In genomic region chr7:152411389-152411788, GRCh38 we compare ENCODE assay signal across 17 cellular contexts. TPM values are rescaled to one million over a fixed set of nuclear protein-coding genes. Genes with fewer than 3 reads are reported as not detected.
DNase-seq lines count a peak whose midpoint lies in the region; ATAC-seq and TF ChIP-seq lines count a peak whose summit lies in the region.
"Had no signal": no experiment of that assay in that cellular context is flagged by ENCODE, and none has a peak within 500 bp of the region (broad histone marks: within the 10 kb centered on the region; RNA-seq: fewer than 3 reads in every experiment).

No MANE protein-coding gene starts in this region.

- H3K27ac Mint-ChIP-seq in nephron progenitor cell: peak overlapping the region; percentile 95
- H3K27ac Mint-ChIP-seq in MCF 10A (ENCODE audit: low read depth, unreplicated experiment): no peak overlapping the region
- H3K27ac Mint-ChIP-seq: activated T-helper 17 cell treated with anti-CD3 and anti-CD28 coated beads, Interleukin-2, amount 50 U/mL, for 72 hours; stimulated activated naive CD8-positive, alpha-beta T cell treated with anti-CD3 and anti-CD28 coated beads, Interleukin-15, Interleukin-2, amounts not matched to agents 100 ng/mL and 50 ng/mL, for 24 hours had no signal

- ATAC-seq in left cardiac atrium (peak; percentile 29 to 31), HG03520 (IDR thresholded peaks at IDR 0.05; ENCODE audit: unreplicated experiment) (no peak), HG03460 (IDR thresholded peaks at IDR 0.05; ENCODE audit: unreplicated experiment) (no peak)
- ATAC-seq: activated T-helper 17 cell treated with anti-CD3 and anti-CD28 coated beads, Interleukin-2, amount 50 U/mL, for 72 hours had no signal

- H3K9me3 Mint-ChIP-seq in nephron progenitor cell (peaks cover 15% of the 10 kb centered on the region), MCF 10A (ENCODE audit: unreplicated experiment) (no peaks in the 10 kb centered on the region)

- peak overlapping the region; percentile 19 for H3K27ac ChIP-seq in 22Rv1

- DNase-seq in SK-N-DZ (ENCODE audit: low spot score) (peak; percentile 55), left cardiac atrium (no peak), nephron progenitor cell (no peak), MCF 10A (ENCODE audit: unreplicated experiment) (no peak), OCI-M1 (lab: John Stamatoyannopoulos, UW) (no peak)
- DNase-seq: activated CD4-positive, alpha-beta T cell treated with anti-CD3 and anti-CD28 coated beads, Interleukin-2, amount 50 U/mL, for 4 hours; anterior cingulate cortex; CD8-positive, alpha-beta memory T cell; effector CD8-positive, alpha-beta T cell; NCI-H2029 treated with DMSO at 0.1 percent for 48 hours; NCI-H82; SHP77 had no signal

- CTCF ChIA-PET in MCF 10A (lab: Yijun Ruan, JAX): no interaction called here

- H3K4me1 Mint-ChIP-seq in nephron progenitor cell (peaks cover 18% of the 10 kb centered on the region), MCF 10A (ENCODE audit: insufficient read depth, unreplicated experiment) (no peaks in the 10 kb centered on the region)
- H3K4me1 Mint-ChIP-seq: activated T-helper 17 cell treated with anti-CD3 and anti-CD28 coated beads, Interleukin-2, amount 50 U/mL, for 72 hours had no signal

- BruUV-seq in MCF 10A (replicated peaks; lab: Mats Ljungman, UMichigan): no TSS peak

- H3K36me3 Mint-ChIP-seq in nephron progenitor cell (ENCODE audit: low read depth) (peaks cover 22% of the 10 kb centered on the region), MCF 10A (ENCODE audit: insufficient read depth, unreplicated experiment) (no peaks in the 10 kb centered on the region)
- H3K36me3 Mint-ChIP-seq: CD8-positive, alpha-beta memory T cell had no signal

- intact Hi-C loops in left cardiac atrium (cut with DNase I): no loop called here
- intact Hi-C loops in MCF 10A (cut with micrococcal nuclease): no loop called here

- POLR2A ChIA-PET in MCF 10A (lab: Yijun Ruan, JAX): no interaction called here

- H3K4me3 Mint-ChIP-seq in nephron progenitor cell (peak overlapping the region; percentile 75), MCF 10A (ENCODE audit: unreplicated experiment) (no peak overlapping the region)
- H3K4me3 Mint-ChIP-seq: activated T-helper 17 cell treated with anti-CD3 and anti-CD28 coated beads, Interleukin-2, amount 50 U/mL, for 72 hours; stimulated activated naive CD8-positive, alpha-beta T cell treated with anti-CD3 and anti-CD28 coated beads, Interleukin-15, Interleukin-2, amounts not matched to agents 100 ng/mL and 50 ng/mL, for 24 hours had no signal

- H3K27me3 Mint-ChIP-seq in nephron progenitor cell (ENCODE audit: low read depth, poor library complexity) (no peaks in the 10 kb centered on the region), MCF 10A (ENCODE audit: insufficient read depth, unreplicated experiment) (no peaks in the 10 kb centered on the region)
- H3K27me3 Mint-ChIP-seq: activated T-helper 17 cell treated with anti-CD3 and anti-CD28 coated beads, Interleukin-2, amount 50 U/mL, for 72 hours; CD8-positive, alpha-beta memory T cell; stimulated activated naive CD8-positive, alpha-beta T cell treated with anti-CD3 and anti-CD28 coated beads, Interleukin-15, Interleukin-2, amounts not matched to agents 100 ng/mL and 50 ng/mL, for 24 hours had no signal

- no peak for TF ChIP-seq CTCF in 22Rv1 (IDR thresholded peaks at IDR 0.05)
- TF ChIP-seq CTCF in nephron progenitor cell (IDR thresholded peaks at IDR 0.05): no peak
- no peak for TF ChIP-seq CTCF in MCF 10A (IDR thresholded peaks at IDR 0.05; ENCODE audit: unreplicated experiment)

RNA-seq across cellular contexts. Expression of gene KMT2C, which starts 24.4 kb away (rescaled TPM):
- 11.7 and 12.5 TPM in 2 replicates for polyA plus RNA-seq in SK-N-DZ (2014; cell fraction: cytosol; rRNA removed)
- 21.4 and 25.3 TPM in 2 replicates for polyA plus RNA-seq in SK-N-DZ (2014; cell fraction: nucleus; rRNA removed)
- total RNA-seq in left cardiac atrium (10 to 100 TPM; 42.5 to 43.3 TPM), MCF 10A (2022) (47.6 and 54.6 TPM in 2 replicates)

Comparison
In these comparisons a context has a peak if more than half of its experiments do, and no peak if none do; other contexts are left out.
1. ATAC-seq: peak in left cardiac atrium (2 of 2); none in HG03520 (single experiment) and HG03460 (single experiment).